ENCODE assay signal across 8 cellular contexts in the genomic region with DNA sequence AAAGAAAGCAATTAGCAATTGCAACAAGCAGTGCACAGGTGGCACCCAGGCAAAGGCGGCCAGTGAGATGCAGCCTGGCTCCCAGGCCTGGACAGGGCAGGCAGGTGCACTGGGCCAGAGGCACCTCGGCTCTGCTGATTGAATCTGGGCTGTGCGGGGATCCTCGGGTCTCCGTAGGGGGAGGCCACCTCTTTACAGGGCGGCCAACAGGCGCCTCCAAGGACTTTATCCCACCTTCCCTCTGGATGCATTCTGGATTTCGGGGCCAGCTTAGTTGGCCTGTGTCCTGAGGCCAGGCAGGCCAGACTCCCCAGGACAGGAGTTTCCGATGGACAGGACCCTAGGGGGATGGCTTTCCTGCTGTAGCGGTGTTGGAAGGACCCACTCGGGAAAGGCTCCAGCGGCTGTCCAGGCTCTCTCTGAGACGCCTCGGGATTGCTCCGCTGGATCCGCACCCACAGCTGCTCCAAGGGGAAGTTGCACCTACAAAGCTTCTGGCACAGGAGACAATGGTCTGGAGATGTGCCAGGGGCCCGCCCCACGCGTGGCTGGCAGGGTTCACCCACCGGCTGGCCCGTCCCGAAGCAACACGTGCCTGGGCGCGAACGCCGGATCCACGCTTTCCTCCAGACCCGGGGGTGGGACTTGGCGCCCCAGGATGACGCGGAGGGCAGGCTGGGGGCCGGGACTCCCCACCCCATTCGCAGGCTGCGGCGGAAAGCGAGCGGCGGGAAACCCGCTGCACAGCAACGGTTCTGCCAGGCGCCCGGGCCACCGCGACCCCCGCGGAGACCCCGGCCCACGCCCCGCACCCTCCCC. TPM values are rescaled to one million over a fixed set of nuclear protein-coding genes. Genes with fewer than 3 reads are reported as not detected.
DNase-seq lines count a peak whose midpoint lies in the region; ATAC-seq and TF ChIP-seq lines count a peak whose summit lies in the region.

No MANE protein-coding gene starts in this region.

- in situ Hi-C loops in Panc1 (cut with HindIII; ENCODE audit: low pct_unique_long_range_greater_than_20kb, low sequenced_read_pairs) = no loop called here

- peak overlapping the region; percentile 51 to 60 for H3K4me3 ChIP-seq in Panc1 (ENCODE audit: low read depth in 2 of 2, low read length in 2 of 2)
- peak overlapping the region; percentile 98 for H3K4me3 ChIP-seq in neural progenitor cell
- H3K4me3 ChIP-seq in suprapubic skin = peak overlapping the region; percentile 77

- peak overlapping the region; percentile 55 for H3K27ac Mint-ChIP-seq in activated T-helper 2 cell treated with anti-CD3 and anti-CD28 coated beads, Interferon-gamma antibody, Interleukin-2, Interleukin-4, amounts not matched to agents 10 μg/mL and 5 μg/mL and 100 μg/mL, durations not matched to agents 14 hours and 24 hours and 36 hours
- peak overlapping the region; percentile 83 for H3K27ac Mint-ChIP-seq in neural progenitor cell

- H3K4me1 ChIP-seq in Panc1 (ENCODE audit: control insufficient read depth, insufficient read depth, low read length) (peaks cover 11% of the 10 kb centered on the region), foreskin keratinocyte (no peaks in the 10 kb centered on the region), neural progenitor cell (peaks cover 26% of the 10 kb centered on the region), suprapubic skin (peaks cover 23% of the 10 kb centered on the region)

- ATAC-seq in HG03175 (IDR thresholded peaks at IDR 0.05; ENCODE audit: unreplicated experiment) = peak; percentile 55
- peak; percentile 87 for ATAC-seq in Panc1
- ATAC-seq in foreskin keratinocyte = peak; percentile 58
- no peak for ATAC-seq in GM18867 (IDR thresholded peaks at IDR 0.05; ENCODE audit: unreplicated experiment)

- TF ChIP-seq POLR2A in suprapubic skin (IDR thresholded peaks at IDR 0.05) = no peak

- H3K9me3 ChIP-seq in Panc1 (ENCODE audit: control insufficient read depth, insufficient read depth, low read depth, low read length) = no peaks in the 10 kb centered on the region
- H3K9me3 ChIP-seq in neural progenitor cell (ENCODE audit: low read depth) = no peaks in the 10 kb centered on the region
- no peaks in the 10 kb centered on the region for H3K9me3 ChIP-seq in suprapubic skin

- H4K20me1 ChIP-seq in neural progenitor cell (ENCODE audit: low read depth) = peaks cover 22% of the 10 kb centered on the region

- BruUV-seq in Panc1 (replicated peaks; lab: Mats Ljungman, UMichigan) = TSS peak; percentile 81

- H3K27ac ChIP-seq in Panc1 (ENCODE audit: low read length) (peak overlapping the region; percentile 73), foreskin keratinocyte (no peak overlapping the region), neural progenitor cell (no peak overlapping the region), suprapubic skin (peak overlapping the region; percentile 49)

- H3K27me3 ChIP-seq in Panc1 (ENCODE audit: control insufficient read depth, insufficient read depth, low read length) (no peaks in the 10 kb centered on the region), foreskin keratinocyte (peaks cover 3% of the 10 kb centered on the region), neural progenitor cell (no peaks in the 10 kb centered on the region), suprapubic skin (no peaks in the 10 kb centered on the region)

- H2AFZ ChIP-seq in neural progenitor cell (replicated peaks) = peak overlapping the region; percentile 85

- H3K36me3 ChIP-seq in Panc1 (ENCODE audit: control insufficient read depth, insufficient read depth, low read length) = peaks cover 3% of the 10 kb centered on the region; the same call in 1 of the 2 replicates
- no peaks in the 10 kb centered on the region for H3K36me3 ChIP-seq in neural progenitor cell
- no peaks in the 10 kb centered on the region for H3K36me3 ChIP-seq in suprapubic skin

- peak overlapping the region; percentile 100 for H3K4me2 ChIP-seq in neural progenitor cell

- DNase-seq in GM10248 (ENCODE audit: extremely low spot score) (peak; percentile 91), Panc1 (ENCODE audit: low read depth, low spot score) (no peak), foreskin keratinocyte (peak in 1 of 2 donors; percentile 26), neural progenitor cell (ENCODE audit: low spot score) (no peak), suprapubic skin (ENCODE audit: low spot score in 2 of 2) (peak; percentile 88 to 93)
- peak; percentile 71 for DNase-seq in activated T-helper 2 cell treated with anti-CD3 and anti-CD28 coated beads, Interferon-gamma antibody, Interleukin-2, Interleukin-4, amounts not matched to agents 10 μg/mL and 5 μg/mL and 100 μg/mL, durations not matched to agents 14 hours and 24 hours and 36 hours (ENCODE audit: low spot score)

- 20% methylated on average over 23 of the region's 50 CpGs for WGBS in suprapubic skin

- no peak for TF ChIP-seq EP300 in suprapubic skin (IDR thresholded peaks at IDR 0.05)

- H3K4me1 Mint-ChIP-seq in activated T-helper 2 cell treated with anti-CD3 and anti-CD28 coated beads, Interferon-gamma antibody, Interleukin-2, Interleukin-4, amounts not matched to agents 10 μg/mL and 5 μg/mL and 100 μg/mL, durations not matched to agents 14 hours and 24 hours and 36 hours (ENCODE audit: low read depth) = peaks cover 11% of the 10 kb centered on the region
- peaks cover 25% of the 10 kb centered on the region for H3K4me1 Mint-ChIP-seq in neural progenitor cell

- H3K79me2 ChIP-seq in neural progenitor cell (ENCODE audit: low read depth) = peaks cover 24% of the 10 kb centered on the region

- POLR2A ChIA-PET in GM10248 (lab: Yijun Ruan, JAX) (no interaction called here), Panc1 (lab: Charles Lee) (no interaction called here)

- TF ChIP-seq CTCF in GM10248 (IDR thresholded peaks at IDR 0.05; ENCODE audit: control extremely low read depth, extremely low read depth, low read depth, missing control alignments) (no peak), Panc1 (IDR thresholded peaks at IDR 0.05) (no peak), foreskin keratinocyte (conservative IDR thresholded peaks at IDR 0.05) (no peak), neural progenitor cell (IDR thresholded peaks at IDR 0.05) (no peak), suprapubic skin (IDR thresholded peaks at IDR 0.05) (no peak)

- CTCF ChIA-PET in GM10248 (lab: Yijun Ruan, JAX) (no interaction called here), Panc1 (lab: Charles Lee) (no interaction called here)

- peak overlapping the region; percentile 79 for H3K4me3 Mint-ChIP-seq in activated T-helper 2 cell treated with anti-CD3 and anti-CD28 coated beads, Interferon-gamma antibody, Interleukin-2, Interleukin-4, amounts not matched to agents 10 μg/mL and 5 μg/mL and 100 μg/mL, durations not matched to agents 14 hours and 24 hours and 36 hours (ENCODE audit: low read depth)
- H3K4me3 Mint-ChIP-seq in neural progenitor cell = peak overlapping the region; percentile 83

- H3K36me3 Mint-ChIP-seq in activated T-helper 2 cell treated with anti-CD3 and anti-CD28 coated beads, Interferon-gamma antibody, Interleukin-2, Interleukin-4, amounts not matched to agents 10 μg/mL and 5 μg/mL and 100 μg/mL, durations not matched to agents 14 hours and 24 hours and 36 hours (ENCODE audit: low read depth) = peaks cover 31% of the 10 kb centered on the region
- no peaks in the 10 kb centered on the region for H3K36me3 Mint-ChIP-seq in neural progenitor cell

- H3K9ac ChIP-seq in neural progenitor cell = no peak overlapping the region

- H3K27me3 Mint-ChIP-seq in activated T-helper 2 cell treated with anti-CD3 and anti-CD28 coated beads, Interferon-gamma antibody, Interleukin-2, Interleukin-4, amounts not matched to agents 10 μg/mL and 5 μg/mL and 100 μg/mL, durations not matched to agents 14 hours and 24 hours and 36 hours (ENCODE audit: low read depth) = no peaks in the 10 kb centered on the region
- H3K27me3 Mint-ChIP-seq in neural progenitor cell (ENCODE audit: insufficient read depth, low read depth) = peaks cover 2% of the 10 kb centered on the region

- no peaks in the 10 kb centered on the region for H3F3A ChIP-seq in neural progenitor cell (ENCODE audit: low read depth)

- intact Hi-C loops in Panc1 (cut with micrococcal nuclease; ENCODE audit: unreplicated experiment) = no loop called here
- intact Hi-C loops in activated T-helper 2 cell treated with anti-CD3 and anti-CD28 coated beads, Interferon-gamma antibody, Interleukin-2, Interleukin-4, amounts not matched to agents 10 μg/mL and 5 μg/mL and 100 μg/mL, durations not matched to agents 14 hours and 24 hours and 36 hours (cut with micrococcal nuclease) = no loop called here

- no peaks in the 10 kb centered on the region for H3K9me3 Mint-ChIP-seq in activated T-helper 2 cell treated with anti-CD3 and anti-CD28 coated beads, Interferon-gamma antibody, Interleukin-2, Interleukin-4, amounts not matched to agents 10 μg/mL and 5 μg/mL and 100 μg/mL, durations not matched to agents 14 hours and 24 hours and 36 hours
- no peaks in the 10 kb centered on the region for H3K9me3 Mint-ChIP-seq in neural progenitor cell

RNA-seq across cellular contexts. Expression of a gene that starts 0.8 kb away (rescaled TPM):
- total RNA-seq in Panc1 (2021; ENCODE audit: unreplicated experiment) (24.5 TPM), foreskin keratinocyte (11.3 and 12.7 TPM in 2 replicates), neural progenitor cell (ENCODE audit: low replicate concordance) (7.7 and 17.3 TPM in 2 replicates), suprapubic skin (1 to 10 TPM; 7.0 to 9.8 (median 7.9) TPM)
- 43.5 TPM for polyA plus RNA-seq in Panc1 (2012; ENCODE audit: insufficient read length)
- total RNA-seq in activated T-helper 2 cell treated with anti-CD3 and anti-CD28 coated beads, Interferon-gamma antibody, Interleukin-2, Interleukin-4, amounts not matched to agents 10 μg/mL and 5 μg/mL and 100 μg/mL, durations not matched to agents 14 hours and 24 hours and 36 hours = 68.1 and 72.7 TPM in 2 replicates
- 12.1 and 14.7 TPM in 2 replicates for polyA plus RNA-seq in foreskin keratinocyte

Comparison
In these comparisons a context has a peak if more than half of its experiments do, and no peak if none do; other contexts are left out.
1. DNase-seq: peak in GM10248 (single experiment), activated T-helper 2 cell treated with anti-CD3 and anti-CD28 coated beads, Interferon-gamma antibody, Interleukin-2, Interleukin-4, amounts not matched to agents 10 μg/mL and 5 μg/mL and 100 μg/mL, durations not matched to agents 14 hours and 24 hours and 36 hours (single experiment) and suprapubic skin (2 of 2); none in Panc1 (single experiment) and neural progenitor cell (single experiment).
2. H3K27ac ChIP-seq: peak in Panc1 (single experiment) and suprapubic skin (single experiment); none in foreskin keratinocyte (single experiment) and neural progenitor cell (single experiment).
3. Peak in every context shown above with its lines, with median percentiles within 50 percentile points of each other: H3K4me3 ChIP-seq.